Comparison of ENCODE assay signal across 1 cellular context in genomic region chr21:35475006-35475405, GRCh38.
TF ChIP-seq lines count a peak whose summit lies in the region.

No MANE protein-coding gene starts in this region.

TF ChIP-seq in K562, 482 proteins besides CTCF, POLR2A, EP300 and RAD21 (continued from another document):
- TF ChIP-seq E2F8 (IDR thresholded peaks at IDR 0.05; ENCODE audit: low read depth, partially characterized antibody) (no peak), SNAPC5 (CRISPR knock-in tag; IDR thresholded peaks at IDR 0.05) (no peak), BRF2 (IDR thresholded peaks at IDR 0.05; ENCODE audit: borderline replicate concordance, insufficient read depth, insufficient read length) (no peak), NELFE (IDR thresholded peaks at IDR 0.05; ENCODE audit: insufficient read depth, insufficient read length) (no peak), GTF2F1 (IDR thresholded peaks at IDR 0.05; ENCODE audit: low read depth, low read length) (no peak), CHAMP1 (IDR thresholded peaks at IDR 0.05) (no peak), ETV6 (IDR thresholded peaks at IDR 0.05; ENCODE audit: borderline replicate concordance in 1 of 2, low read depth in 2 of 2, low read length in 1 of 2) (no peak), ETV6 (CRISPR knock-in tag; IDR thresholded peaks at IDR 0.05; ENCODE audit: borderline replicate concordance) (no peak), ZNF184 (CRISPR knock-in tag; IDR thresholded peaks at IDR 0.05) (no peak), PTBP1 (IDR thresholded peaks at IDR 0.05; ENCODE audit: low read depth, low read length) (no peak), MED1 (CRISPR knock-in tag; IDR thresholded peaks at IDR 0.05; ENCODE audit: borderline replicate concordance) (no peak), SRSF7 (optimal IDR thresholded peaks at IDR 0.05; ENCODE audit: low read depth, low read length) (no peak), RCOR1 (IDR thresholded peaks at IDR 0.05; ENCODE audit: borderline replicate concordance in 1 of 2, low read depth in 2 of 2, low read length in 2 of 2) (peak in 1 of 2 experiments; percentile 33; a peak in 1 of 4 replicates), ZNF165 (CRISPR knock-in tag; IDR thresholded peaks at IDR 0.05; ENCODE audit: borderline replicate concordance) (no peak), HCFC1 (IDR thresholded peaks at IDR 0.05; ENCODE audit: low read depth, low read length) (no peak), MEF2A (IDR thresholded peaks at IDR 0.05; ENCODE audit: control insufficient read depth, low read depth, low read length) (no peak), NR1H2 (CRISPR knock-in tag; IDR thresholded peaks at IDR 0.05) (no peak), ZNF584 (CRISPR knock-in tag; IDR thresholded peaks at IDR 0.05; ENCODE audit: low read depth) (no peak), FIP1L1 (IDR thresholded peaks at IDR 0.05; ENCODE audit: low read depth, low read length, poor library complexity, severe bottlenecking) (no peak), FOSL1 (tag; conservative IDR thresholded peaks at IDR 0.05) (peak; percentile 18; the same call in 1 of the 2 replicates), HNRNPL (IDR thresholded peaks at IDR 0.05; ENCODE audit: low read depth, low read length) (no peak), MEIS2 (IDR thresholded peaks at IDR 0.05; ENCODE audit: partially characterized antibody) (peak; percentile 59), DLX4 (CRISPR knock-in tag; IDR thresholded peaks at IDR 0.05) (no peak), FOXJ3 (CRISPR knock-in tag; IDR thresholded peaks at IDR 0.05) (no peak), PCBP1 (IDR thresholded peaks at IDR 0.05; ENCODE audit: low read depth, low read length, poor library complexity, severe bottlenecking) (no peak), MYBL2 (IDR thresholded peaks at IDR 0.05; ENCODE audit: low read depth) (no peak), MYBL2 (CRISPR knock-in tag; IDR thresholded peaks at IDR 0.05; ENCODE audit: borderline replicate concordance) (no peak), TBL1XR1 (IDR thresholded peaks at IDR 0.05; ENCODE audit: low read length in 2 of 2) (no peak), EHMT2 (IDR thresholded peaks at IDR 0.05) (no peak), TEAD4 (IDR thresholded peaks at IDR 0.05; ENCODE audit: low read length) (no peak), TEAD4 (CRISPR knock-in tag; IDR thresholded peaks at IDR 0.05; ENCODE audit: borderline replicate concordance) (no peak), HDAC3 (IDR thresholded peaks at IDR 0.05; ENCODE audit: borderline replicate concordance, partially characterized antibody) (no peak), ZNF175 (CRISPR knock-in tag; IDR thresholded peaks at IDR 0.05; ENCODE audit: low read depth) (0 out of 2 replicates have a peak, but pooled peaks have one; percentile 43), SRSF1 (IDR thresholded peaks at IDR 0.05; ENCODE audit: low read depth, low read length) (no peak), ZNF717 (CRISPR knock-in tag; IDR thresholded peaks at IDR 0.05) (no peak), JUND (IDR thresholded peaks at IDR 0.05; ENCODE audit: borderline replicate concordance, low read depth, low read length) (no peak), JUND (tag; IDR thresholded peaks at IDR 0.05; ENCODE audit: borderline replicate concordance, low read depth, low read length) (peak; percentile 13; the same call in 1 of the 3 replicates)
- TF ChIP-seq, protein P1, sequence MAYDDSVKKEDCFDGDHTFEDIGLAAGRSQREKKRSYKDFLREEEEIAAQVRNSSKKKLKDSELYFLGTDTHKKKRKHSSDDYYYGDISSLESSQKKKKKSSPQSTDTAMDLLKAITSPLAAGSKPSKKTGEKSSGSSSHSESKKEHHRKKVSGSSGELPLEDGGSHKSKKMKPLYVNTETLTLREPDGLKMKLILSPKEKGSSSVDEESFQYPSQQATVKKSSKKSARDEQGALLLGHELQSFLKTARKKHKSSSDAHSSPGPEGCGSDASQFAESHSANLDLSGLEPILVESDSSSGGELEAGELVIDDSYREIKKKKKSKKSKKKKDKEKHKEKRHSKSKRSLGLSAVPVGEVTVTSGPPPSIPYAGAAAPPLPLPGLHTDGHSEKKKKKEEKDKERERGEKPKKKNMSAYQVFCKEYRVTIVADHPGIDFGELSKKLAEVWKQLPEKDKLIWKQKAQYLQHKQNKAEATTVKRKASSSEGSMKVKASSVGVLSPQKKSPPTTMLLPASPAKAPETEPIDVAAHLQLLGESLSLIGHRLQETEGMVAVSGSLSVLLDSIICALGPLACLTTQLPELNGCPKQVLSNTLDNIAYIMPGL (CRISPR knock-in tag; IDR thresholded peaks at IDR 0.05), result no peak
- TF ChIP-seq, protein P2, sequence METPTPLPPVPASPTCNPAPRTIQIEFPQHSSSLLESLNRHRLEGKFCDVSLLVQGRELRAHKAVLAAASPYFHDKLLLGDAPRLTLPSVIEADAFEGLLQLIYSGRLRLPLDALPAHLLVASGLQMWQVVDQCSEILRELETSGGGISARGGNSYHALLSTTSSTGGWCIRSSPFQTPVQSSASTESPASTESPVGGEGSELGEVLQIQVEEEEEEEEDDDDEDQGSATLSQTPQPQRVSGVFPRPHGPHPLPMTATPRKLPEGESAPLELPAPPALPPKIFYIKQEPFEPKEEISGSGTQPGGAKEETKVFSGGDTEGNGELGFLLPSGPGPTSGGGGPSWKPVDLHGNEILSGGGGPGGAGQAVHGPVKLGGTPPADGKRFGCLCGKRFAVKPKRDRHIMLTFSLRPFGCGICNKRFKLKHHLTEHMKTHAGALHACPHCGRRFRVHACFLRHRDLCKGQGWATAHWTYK (CRISPR knock-in tag; IDR thresholded peaks at IDR 0.05), result no peak
- TF ChIP-seq, protein P3, sequence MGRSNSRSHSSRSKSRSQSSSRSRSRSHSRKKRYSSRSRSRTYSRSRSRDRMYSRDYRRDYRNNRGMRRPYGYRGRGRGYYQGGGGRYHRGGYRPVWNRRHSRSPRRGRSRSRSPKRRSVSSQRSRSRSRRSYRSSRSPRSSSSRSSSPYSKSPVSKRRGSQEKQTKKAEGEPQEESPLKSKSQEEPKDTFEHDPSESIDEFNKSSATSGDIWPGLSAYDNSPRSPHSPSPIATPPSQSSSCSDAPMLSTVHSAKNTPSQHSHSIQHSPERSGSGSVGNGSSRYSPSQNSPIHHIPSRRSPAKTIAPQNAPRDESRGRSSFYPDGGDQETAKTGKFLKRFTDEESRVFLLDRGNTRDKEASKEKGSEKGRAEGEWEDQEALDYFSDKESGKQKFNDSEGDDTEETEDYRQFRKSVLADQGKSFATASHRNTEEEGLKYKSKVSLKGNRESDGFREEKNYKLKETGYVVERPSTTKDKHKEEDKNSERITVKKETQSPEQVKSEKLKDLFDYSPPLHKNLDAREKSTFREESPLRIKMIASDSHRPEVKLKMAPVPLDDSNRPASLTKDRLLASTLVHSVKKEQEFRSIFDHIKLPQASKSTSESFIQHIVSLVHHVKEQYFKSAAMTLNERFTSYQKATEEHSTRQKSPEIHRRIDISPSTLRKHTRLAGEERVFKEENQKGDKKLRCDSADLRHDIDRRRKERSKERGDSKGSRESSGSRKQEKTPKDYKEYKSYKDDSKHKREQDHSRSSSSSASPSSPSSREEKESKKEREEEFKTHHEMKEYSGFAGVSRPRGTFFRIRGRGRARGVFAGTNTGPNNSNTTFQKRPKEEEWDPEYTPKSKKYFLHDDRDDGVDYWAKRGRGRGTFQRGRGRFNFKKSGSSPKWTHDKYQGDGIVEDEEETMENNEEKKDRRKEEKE (IDR thresholded peaks at IDR 0.05; ENCODE audit: borderline replicate concordance in 1 of 2, control insufficient read depth in 1 of 2, low read depth in 2 of 2, low read length in 1 of 2), result no peak
